Comparison of ENCODE assay signal across 1 cellular context in the genomic region with DNA sequence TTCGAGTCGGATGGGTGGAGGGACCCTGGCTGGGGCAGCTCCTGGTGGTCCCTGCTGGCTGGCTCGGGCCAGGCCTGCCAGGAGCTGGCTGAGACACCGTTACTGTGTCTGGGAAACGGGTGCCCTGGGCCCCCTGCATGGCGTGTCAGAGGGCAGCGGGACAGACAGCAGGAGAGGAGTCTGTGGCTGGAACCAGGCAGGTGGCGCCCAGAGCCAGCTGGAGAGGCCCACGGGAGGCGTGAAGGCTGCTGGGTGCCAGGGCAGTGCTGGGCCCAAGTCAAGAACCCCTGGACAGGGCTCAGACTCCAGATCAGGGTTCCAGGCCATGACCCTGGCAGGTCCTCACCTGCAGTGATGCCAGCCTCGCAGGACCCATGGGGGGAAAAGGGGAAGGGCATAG.
TF ChIP-seq lines count a peak whose summit lies in the region.

No MANE protein-coding gene starts in this region.

TF ChIP-seq in A549, 52 proteins besides CTCF, POLR2A, EP300 and RAD21 (continued from another document):
- TF ChIP-seq MAZ (IDR thresholded peaks at IDR 0.05; ENCODE audit: borderline replicate concordance, low read depth, low read length) (no peak), SMC3 (IDR thresholded peaks at IDR 0.05) (no peak), HOXB13 (CRISPR knock-in tag; IDR thresholded peaks at IDR 0.05; ENCODE audit: low read depth) (no peak), ZNF302 (CRISPR knock-in tag; IDR thresholded peaks at IDR 0.05) (no peak), FOSB (CRISPR knock-in tag; IDR thresholded peaks at IDR 0.05) (no peak), FOXS1 (CRISPR knock-in tag; IDR thresholded peaks at IDR 0.05) (no peak), MAFK (IDR thresholded peaks at IDR 0.05; ENCODE audit: partially characterized antibody) (no peak), GATA3 (IDR thresholded peaks at IDR 0.05; ENCODE audit: borderline replicate concordance) (no peak), HDAC2 (IDR thresholded peaks at IDR 0.05) (no peak), HEYL (CRISPR knock-in tag; IDR thresholded peaks at IDR 0.05) (no peak), CHD2 (IDR thresholded peaks at IDR 0.05; ENCODE audit: low read length, partially characterized antibody) (no peak)
- TF ChIP-seq, protein P1, sequence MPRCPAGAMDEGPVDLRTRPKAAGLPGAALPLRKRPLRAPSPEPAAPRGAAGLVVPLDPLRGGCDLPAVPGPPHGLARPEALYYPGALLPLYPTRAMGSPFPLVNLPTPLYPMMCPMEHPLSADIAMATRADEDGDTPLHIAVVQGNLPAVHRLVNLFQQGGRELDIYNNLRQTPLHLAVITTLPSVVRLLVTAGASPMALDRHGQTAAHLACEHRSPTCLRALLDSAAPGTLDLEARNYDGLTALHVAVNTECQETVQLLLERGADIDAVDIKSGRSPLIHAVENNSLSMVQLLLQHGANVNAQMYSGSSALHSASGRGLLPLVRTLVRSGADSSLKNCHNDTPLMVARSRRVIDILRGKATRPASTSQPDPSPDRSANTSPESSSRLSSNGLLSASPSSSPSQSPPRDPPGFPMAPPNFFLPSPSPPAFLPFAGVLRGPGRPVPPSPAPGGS (IDR thresholded peaks at IDR 0.05): no peak
- TF ChIP-seq, protein P2, sequence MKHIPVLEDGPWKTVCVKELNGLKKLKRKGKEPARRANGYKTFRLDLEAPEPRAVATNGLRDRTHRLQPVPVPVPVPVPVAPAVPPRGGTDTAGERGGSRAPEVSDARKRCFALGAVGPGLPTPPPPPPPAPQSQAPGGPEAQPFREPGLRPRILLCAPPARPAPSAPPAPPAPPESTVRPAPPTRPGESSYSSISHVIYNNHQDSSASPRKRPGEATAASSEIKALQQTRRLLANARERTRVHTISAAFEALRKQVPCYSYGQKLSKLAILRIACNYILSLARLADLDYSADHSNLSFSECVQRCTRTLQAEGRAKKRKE (CRISPR knock-in tag; IDR thresholded peaks at IDR 0.05; ENCODE audit: low read depth): no peak
